In the genomic region with DNA sequence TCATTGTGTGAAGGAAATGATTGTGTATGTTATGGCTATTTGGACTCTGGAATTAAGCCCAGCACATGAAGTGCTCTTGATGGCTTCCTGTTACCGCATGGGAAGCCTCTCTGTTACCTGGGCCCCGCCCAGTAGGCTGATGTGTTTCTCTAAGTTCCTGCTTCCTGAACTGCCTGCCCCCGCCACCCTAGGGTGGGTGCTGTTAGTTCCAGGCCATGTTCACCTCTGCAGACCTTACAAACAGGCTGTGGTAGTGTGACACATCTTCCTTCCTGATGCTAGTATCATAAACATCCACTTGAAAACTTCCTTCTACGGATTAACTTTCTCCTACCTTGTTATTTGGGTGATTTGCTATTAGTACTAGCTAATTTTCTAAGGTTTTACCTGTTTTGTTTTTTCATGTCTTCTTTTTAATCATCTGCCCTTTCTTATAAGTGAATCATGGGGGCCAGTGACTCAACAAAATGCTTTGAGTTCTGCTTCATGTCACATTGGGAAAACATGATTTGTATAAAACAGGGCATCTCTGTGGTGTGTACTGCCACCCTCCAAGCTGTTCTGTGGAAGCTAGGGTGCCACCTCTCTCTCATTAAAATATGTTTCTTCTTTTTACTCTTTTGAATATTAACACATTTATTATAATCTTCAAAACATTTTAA, we compare ENCODE assay signal across 8 cellular contexts. TPM values are rescaled to one million over a fixed set of nuclear protein-coding genes. Genes with fewer than 3 reads are reported as not detected.
A peak's percentile ranks its signal among the peaks of the same experiment; 100 is the strongest.
DNase-seq lines count a peak whose midpoint lies in the region; ATAC-seq and TF ChIP-seq lines count a peak whose summit lies in the region.

No MANE protein-coding gene starts in this region.

- H3K36me3 Mint-ChIP-seq in natural killer cell treated with Interleukin-12 subunit alpha and Interleukin-12 subunit beta and Interleukin-15 and Interleukin-18, amount 100 ng/mL, for 72 hours = no peaks in the 10 kb centered on the region

- no peaks in the 10 kb centered on the region for H3K36me3 ChIP-seq in adrenal gland (replicated peaks in 1 of 2)

- DNase-seq in RPMI8226 (peak; percentile 15), adrenal gland (peak in 5 of 7 donors; percentile 15 to 57 (median 19)), left colon (peak; percentile 87 to 95), GOT3 (lab: John Stamatoyannopoulos, UW) (no peak), NCI-H1048 (lab: John Stamatoyannopoulos, UW) (no peak)
- DNase-seq in stimulated activated CD8-positive, alpha-beta memory T cell treated with anti-CD3 and anti-CD28 coated beads, Interleukin-4, amount 100 ng/mL, for 4 hours (ENCODE audit: low read depth in 2 of 2, low spot score in 1 of 2) = peak; percentile 7 to 31
- no peak for DNase-seq in natural killer cell treated with Interleukin-12 subunit alpha and Interleukin-12 subunit beta and Interleukin-15 and Interleukin-18, amount 100 ng/mL, for 72 hours (ENCODE audit: low spot score)

- 61 to 73% (median 71%) methylated on average over 4 of the region's 4 CpGs for WGBS in adrenal gland, 4 donors

- H3K27ac ChIP-seq in adrenal gland = no peak overlapping the region

- no peak for TF ChIP-seq POLR2A in adrenal gland (IDR thresholded peaks at IDR 0.05)

- H3K4me3 Mint-ChIP-seq in natural killer cell treated with Interleukin-12 subunit alpha and Interleukin-12 subunit beta and Interleukin-15 and Interleukin-18, amount 100 ng/mL, for 72 hours = no peak overlapping the region

- H3K9me3 ChIP-seq in adrenal gland (replicated peaks in 1 of 3) = no peaks in the 10 kb centered on the region

- H3K9me3 Mint-ChIP-seq in natural killer cell treated with Interleukin-12 subunit alpha and Interleukin-12 subunit beta and Interleukin-15 and Interleukin-18, amount 100 ng/mL, for 72 hours = no peaks in the 10 kb centered on the region

- H3K4me1 Mint-ChIP-seq in natural killer cell treated with Interleukin-12 subunit alpha and Interleukin-12 subunit beta and Interleukin-15 and Interleukin-18, amount 100 ng/mL, for 72 hours (ENCODE audit: low read depth in 2 of 2) = no peaks in the 10 kb centered on the region

- H3K27ac Mint-ChIP-seq in natural killer cell treated with Interleukin-12 subunit alpha and Interleukin-12 subunit beta and Interleukin-15 and Interleukin-18, amount 100 ng/mL, for 72 hours = no peak overlapping the region

- intact Hi-C loops in adrenal gland (cut with DNase I) (no loop called here), left colon (cut with DNase I, micrococcal nuclease) (no loop called here)

- H3K4me1 ChIP-seq in adrenal gland (replicated peaks in 1 of 2) = no peaks in the 10 kb centered on the region

- no peaks in the 10 kb centered on the region for H3K27me3 Mint-ChIP-seq in natural killer cell treated with Interleukin-12 subunit alpha and Interleukin-12 subunit beta and Interleukin-15 and Interleukin-18, amount 100 ng/mL, for 72 hours

- H3K27me3 ChIP-seq in adrenal gland = no peaks in the 10 kb centered on the region

- TF ChIP-seq CTCF in adrenal gland (IDR thresholded peaks at IDR 0.05) = no peak

- ATAC-seq in GM21576 (IDR thresholded peaks at IDR 0.05; ENCODE audit: unreplicated experiment) (peak; percentile 59), left colon (peak; percentile 96)
- ATAC-seq in natural killer cell treated with Interleukin-12 subunit alpha and Interleukin-12 subunit beta and Interleukin-15 and Interleukin-18, amount 100 ng/mL, for 72 hours = no peak

- no peak overlapping the region for H3K4me3 ChIP-seq in adrenal gland

RNA-seq across cellular contexts. Expression of gene SH3BGRL2, which starts 40.6 kb away (rescaled TPM):
- 10 to 100 TPM in 3 of 8 donors, 1 to 10 TPM in 5; 5.6 to 13.3 (median 9.3) TPM for total RNA-seq in adrenal gland
- polyA plus RNA-seq in adrenal gland = 10 to 100 TPM in 1 of 3 donors, 1 to 10 TPM in 2; 3.8 to 11.2 (median 4.6) TPM
- total RNA-seq in left colon = 100 to 1,000 TPM; 141 to 157 TPM
- not detected for total RNA-seq in natural killer cell treated with Interleukin-12 subunit alpha and Interleukin-12 subunit beta and Interleukin-15 and Interleukin-18, amount 100 ng/mL, for 72 hours

Comparison
In these comparisons a context has a peak if more than half of its experiments do, and no peak if none do; other contexts are left out.
1. ATAC-seq: peak in GM21576 (single experiment) and left colon (single experiment); none in natural killer cell treated with Interleukin-12 subunit alpha and Interleukin-12 subunit beta and Interleukin-15 and Interleukin-18, amount 100 ng/mL, for 72 hours (0 of 2).
2. DNase-seq: peak in RPMI8226 (single experiment), adrenal gland (5 of 7), left colon (2 of 2) and stimulated activated CD8-positive, alpha-beta memory T cell treated with anti-CD3 and anti-CD28 coated beads, Interleukin-4, amount 100 ng/mL, for 4 hours (2 of 2); none in natural killer cell treated with Interleukin-12 subunit alpha and Interleukin-12 subunit beta and Interleukin-15 and Interleukin-18, amount 100 ng/mL, for 72 hours (single experiment), GOT3 (single experiment) and NCI-H1048 (single experiment).
3. RNA of gene SH3BGRL2, which starts 40.6 kb away (total RNA-seq): 141 to 157 TPM in left colon; 5.6 to 13.3 TPM in adrenal gland and not detected in natural killer cell treated with Interleukin-12 subunit alpha and Interleukin-12 subunit beta and Interleukin-15 and Interleukin-18, amount 100 ng/mL, for 72 hours; every median in the first group is over 4 times any median in the second.